Comparison of ENCODE assay signal across 1 cellular context in the genomic region with DNA sequence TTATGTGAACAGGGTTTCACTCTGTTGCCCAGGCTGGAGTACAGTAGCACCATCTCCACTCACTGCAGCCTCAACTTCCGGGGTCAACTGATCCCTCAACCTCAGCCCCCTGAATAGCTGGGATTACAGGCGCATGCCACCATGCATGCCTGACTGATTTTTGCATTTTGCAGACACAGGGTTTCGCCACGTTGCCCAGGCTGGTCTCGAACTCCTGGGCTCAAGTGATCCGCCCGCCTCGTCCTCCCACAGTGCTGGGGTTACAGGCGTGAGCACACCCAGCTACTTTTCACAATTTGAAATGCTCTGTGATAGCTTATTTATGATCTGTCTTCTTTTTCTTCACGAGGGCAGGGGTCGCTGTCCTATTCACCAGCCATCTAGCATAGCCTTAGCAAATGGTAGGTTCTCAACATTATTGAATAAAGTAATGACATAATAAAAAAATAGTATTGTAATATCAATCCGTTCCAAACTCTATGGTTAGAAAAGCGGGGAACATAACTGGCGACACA.
TF ChIP-seq lines count a peak whose summit lies in the region.

No MANE protein-coding gene starts in this region.

TF ChIP-seq in H1, 55 proteins besides CTCF, POLR2A, EP300 and RAD21:
- no peak for TF ChIP-seq CHD2 (IDR thresholded peaks at IDR 0.05; ENCODE audit: low read length)
- TF ChIP-seq, protein P1, sequence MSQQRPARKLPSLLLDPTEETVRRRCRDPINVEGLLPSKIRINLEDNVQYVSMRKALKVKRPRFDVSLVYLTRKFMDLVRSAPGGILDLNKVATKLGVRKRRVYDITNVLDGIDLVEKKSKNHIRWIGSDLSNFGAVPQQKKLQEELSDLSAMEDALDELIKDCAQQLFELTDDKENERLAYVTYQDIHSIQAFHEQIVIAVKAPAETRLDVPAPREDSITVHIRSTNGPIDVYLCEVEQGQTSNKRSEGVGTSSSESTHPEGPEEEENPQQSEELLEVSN (IDR thresholded peaks at IDR 0.05) = no peak
- no peak for TF ChIP-seq SIRT6 (IDR thresholded peaks at IDR 0.05; ENCODE audit: low read length)
- no peak for TF ChIP-seq JUN (IDR thresholded peaks at IDR 0.05; ENCODE audit: low read depth, low read length)
- TF ChIP-seq JUND (IDR thresholded peaks at IDR 0.05; ENCODE audit: low read length) = no peak
- no peak for TF ChIP-seq BACH1 (IDR thresholded peaks at IDR 0.05; ENCODE audit: low read length)
- no peak for TF ChIP-seq KDM5A (IDR thresholded peaks at IDR 0.05; ENCODE audit: low read length)
- TF ChIP-seq CBX5 (IDR thresholded peaks at IDR 0.05; ENCODE audit: low read depth, low read length) = no peak
- no peak for TF ChIP-seq EZH2 (IDR thresholded peaks at IDR 0.05; ENCODE audit: low read depth, low read length, severe bottlenecking)
- TF ChIP-seq, protein P2, sequence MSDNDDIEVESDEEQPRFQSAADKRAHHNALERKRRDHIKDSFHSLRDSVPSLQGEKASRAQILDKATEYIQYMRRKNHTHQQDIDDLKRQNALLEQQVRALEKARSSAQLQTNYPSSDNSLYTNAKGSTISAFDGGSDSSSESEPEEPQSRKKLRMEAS (IDR thresholded peaks at IDR 0.05) = no peak
- TF ChIP-seq CHD1 (IDR thresholded peaks at IDR 0.05; ENCODE audit: low read depth, low read length) = no peak
- TF ChIP-seq FOSL1 (IDR thresholded peaks at IDR 0.05; ENCODE audit: insufficient read depth, low read depth, low read length) = no peak
- no peak for TF ChIP-seq YY1 (IDR thresholded peaks at IDR 0.05; ENCODE audit: low read depth, low read length)
- TF ChIP-seq, protein P3, sequence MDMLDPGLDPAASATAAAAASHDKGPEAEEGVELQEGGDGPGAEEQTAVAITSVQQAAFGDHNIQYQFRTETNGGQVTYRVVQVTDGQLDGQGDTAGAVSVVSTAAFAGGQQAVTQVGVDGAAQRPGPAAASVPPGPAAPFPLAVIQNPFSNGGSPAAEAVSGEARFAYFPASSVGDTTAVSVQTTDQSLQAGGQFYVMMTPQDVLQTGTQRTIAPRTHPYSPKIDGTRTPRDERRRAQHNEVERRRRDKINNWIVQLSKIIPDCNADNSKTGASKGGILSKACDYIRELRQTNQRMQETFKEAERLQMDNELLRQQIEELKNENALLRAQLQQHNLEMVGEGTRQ (IDR thresholded peaks at IDR 0.05; ENCODE audit: low read length) = no peak
- TF ChIP-seq NANOG (IDR thresholded peaks at IDR 0.05; ENCODE audit: insufficient read depth, low read depth, low read length, poor library complexity, severe bottlenecking) = no peak
- no peak for TF ChIP-seq PHF8 (conservative IDR thresholded peaks at IDR 0.05; ENCODE audit: low read depth, low read length)
